Comparison of ENCODE assay signal across 11 cellular contexts in genomic region chr11:8998017-8998416, GRCh38. TPM values are rescaled to one million over a fixed set of nuclear protein-coding genes. Genes with fewer than 3 reads are reported as not detected.
"Had no signal": no experiment of that assay in that cellular context is flagged by ENCODE, and none has a peak within 500 bp of the region (broad histone marks: within the 10 kb centered on the region; RNA-seq: fewer than 3 reads in every experiment).

No MANE protein-coding gene starts in this region.

- H3K9ac ChIP-seq: GM23248 had no signal

- FAIRE-seq: HTR-8/SVneo had no signal

- H3K27ac ChIP-seq: GM23248 had no signal

- H3K9me3 ChIP-seq: HAP-1 had no signal

- ATAC-seq: HCT116 had no signal

- H3K36me3 ChIP-seq: HAP-1 had no signal

- H3K4me3 ChIP-seq: GM23248, HAP-1 had no signal

- DNase-seq: GM23248, GOT3, H7, HFFc6, KG1 had no signal

- H2AFZ ChIP-seq: GM23248 had no signal

RNA-seq across cellular contexts. Expression of gene NRIP3, which starts 5.8 kb away (rescaled TPM):
- total RNA-seq: HT-29 had no signal
- polyA plus RNA-seq: IgD-negative memory B cell had no signal

RNA-seq across cellular contexts. Expression of gene ASCL3, which starts 55.2 kb away (rescaled TPM):
- total RNA-seq: GM23248, H4, H7, HFFc6, HT-29 had no signal
- polyA plus RNA-seq: GM23248, IgD-negative memory B cell had no signal
